In the genomic region with DNA sequence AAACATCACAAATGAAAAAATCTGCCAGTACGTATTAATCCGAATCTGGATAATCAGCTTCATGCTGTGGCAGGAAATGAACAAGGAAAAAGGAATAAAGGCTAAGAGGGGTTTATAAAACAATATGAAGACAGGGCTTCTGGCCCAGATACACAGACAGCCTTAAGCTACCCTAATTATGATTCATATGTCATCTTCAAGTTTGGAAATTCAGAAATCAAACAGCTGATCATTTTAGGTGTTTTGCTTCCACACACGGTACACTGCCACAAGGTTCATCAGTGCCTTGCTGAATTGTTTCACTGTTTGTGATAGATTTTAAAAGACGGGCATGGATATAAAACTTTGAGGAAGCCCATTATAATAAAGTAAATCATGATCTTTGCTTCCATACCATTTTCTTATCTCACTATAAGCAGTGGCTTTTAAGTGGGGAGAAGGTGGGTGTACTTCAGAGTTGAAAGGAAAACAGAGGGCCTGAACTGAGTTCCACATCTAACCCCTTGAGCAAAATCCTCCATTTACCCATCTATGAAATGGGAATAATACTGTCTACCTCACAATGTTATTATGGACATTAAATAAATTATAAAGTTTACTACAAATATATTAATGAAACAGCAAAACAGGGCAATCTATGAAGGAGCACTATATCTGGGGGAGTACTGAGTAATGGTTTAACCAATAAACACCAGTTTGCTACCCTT, we compare ENCODE assay signal across 24 cellular contexts. TPM values are rescaled to one million over a fixed set of nuclear protein-coding genes. Genes with fewer than 3 reads are reported as not detected.
A peak's percentile ranks its signal among the peaks of the same experiment; 100 is the strongest.
DNase-seq lines count a peak whose midpoint lies in the region; ATAC-seq, FAIRE-seq and TF ChIP-seq lines count a peak whose summit lies in the region.
"Had no signal": no experiment of that assay in that cellular context is flagged by ENCODE, and none has a peak within 500 bp of the region (broad histone marks: within the 10 kb centered on the region; RNA-seq: fewer than 3 reads in every experiment).

No MANE protein-coding gene starts in this region.

- TF ChIP-seq EP300 in A549 (IDR thresholded peaks at IDR 0.05): no peak

- ATAC-seq in A549: no peak
- no peak for ATAC-seq in effector memory CD8-positive, alpha-beta T cell (replicated peaks)
- ATAC-seq: foreskin keratinocyte had no signal

- peak overlapping the region; percentile 56 for H3K4me3 Mint-ChIP-seq in T-helper 1 cell treated with Interleukin-12 subunit alpha and Interleukin-12 subunit beta and Interleukin-4 antibody, amounts not matched to agents 30 μg/mL and 1 μg/mL, for 36 hours
- H3K4me3 Mint-ChIP-seq in activated CD4-positive, alpha-beta memory T cell treated with anti-CD3 and anti-CD28 coated beads for 36 hours: peak overlapping the region; percentile 72
- H3K4me3 Mint-ChIP-seq in effector memory CD8-positive, alpha-beta T cell: no peak overlapping the region
- H3K4me3 Mint-ChIP-seq in endodermal cell: no peak overlapping the region
- H3K4me3 Mint-ChIP-seq: H9 had no signal

- no peak overlapping the region for H3K4me3 ChIP-seq in A549
- no peak overlapping the region for H3K4me3 ChIP-seq in endodermal cell (ENCODE audit: low read length)
- H3K4me3 ChIP-seq: lung, smooth muscle cell had no signal

- CTCF ChIA-PET in A549 (lab: Yijun Ruan, JAX): interaction anchor here (0.9 to 1.4 kb wide), 2 partner anchors 282 to 364 kb away, joined by 3 to 6 read pairs; no protein-coding TSS in a partner anchor
- CTCF ChIA-PET in activated CD4-positive, alpha-beta memory T cell treated with anti-CD3 and anti-CD28 coated beads for 36 hours (lab: Charles Lee): interaction anchor here (0.9 to 2.0 kb wide), 5 partner anchors 11 to 275 kb away, joined by 3 to 11 read pairs (median 4); no protein-coding TSS in a partner anchor

- POLR2A ChIA-PET in A549 (lab: Yijun Ruan, JAX): interaction anchor here (1.5 kb wide), 1 partner anchor 13 kb away, joined by 3 read pairs; a partner anchor contains a TSS
- POLR2A ChIA-PET in activated CD4-positive, alpha-beta memory T cell treated with anti-CD3 and anti-CD28 coated beads for 36 hours (lab: Charles Lee): interaction anchor here (1.3 to 3.5 kb wide), 4 partner anchors 10 to 34 kb away, joined by 3 to 28 read pairs (median 8); a partner anchor contains a TSS

- H3K9me3 ChIP-seq in A549 (no peaks in the 10 kb centered on the region), endodermal cell (ENCODE audit: control insufficient read depth, low read length) (no peaks in the 10 kb centered on the region)

- H3K9me3 Mint-ChIP-seq in T-helper 1 cell treated with Interleukin-12 subunit alpha and Interleukin-12 subunit beta and Interleukin-4 antibody, amounts not matched to agents 30 μg/mL and 1 μg/mL, for 36 hours: no peaks in the 10 kb centered on the region
- no peaks in the 10 kb centered on the region for H3K9me3 Mint-ChIP-seq in activated CD4-positive, alpha-beta memory T cell treated with anti-CD3 and anti-CD28 coated beads for 36 hours
- H3K9me3 Mint-ChIP-seq in effector memory CD8-positive, alpha-beta T cell: no peaks in the 10 kb centered on the region
- no peaks in the 10 kb centered on the region for H3K9me3 Mint-ChIP-seq in endodermal cell
- H3K9me3 Mint-ChIP-seq: H9 had no signal

- TF ChIP-seq POLR2A in A549 (IDR thresholded peaks at IDR 0.05; ENCODE audit: low read length): no peak

- FAIRE-seq in A549 (lab: Jason Lieb, UNC): peak; percentile 65
- FAIRE-seq: D721Med, keratinocyte, RCC 7860 had no signal

- TF ChIP-seq RAD21 in A549 (conservative IDR thresholded peaks at IDR 0.05 in 1 of 2, IDR thresholded peaks at IDR 0.05 in 1 of 2): no peak

- H3K27ac Mint-ChIP-seq in T-helper 1 cell treated with Interleukin-12 subunit alpha and Interleukin-12 subunit beta and Interleukin-4 antibody, amounts not matched to agents 30 μg/mL and 1 μg/mL, for 36 hours: peak overlapping the region; percentile 82
- peak overlapping the region; percentile 97 for H3K27ac Mint-ChIP-seq in activated CD4-positive, alpha-beta memory T cell treated with anti-CD3 and anti-CD28 coated beads for 36 hours
- H3K27ac Mint-ChIP-seq in effector memory CD8-positive, alpha-beta T cell: peak overlapping the region; percentile 85 to 93
- H3K27ac Mint-ChIP-seq in endodermal cell: no peak overlapping the region

- H3K27me3 Mint-ChIP-seq in T-helper 1 cell treated with Interleukin-12 subunit alpha and Interleukin-12 subunit beta and Interleukin-4 antibody, amounts not matched to agents 30 μg/mL and 1 μg/mL, for 36 hours (ENCODE audit: low read depth): no peaks in the 10 kb centered on the region
- H3K27me3 Mint-ChIP-seq in activated CD4-positive, alpha-beta memory T cell treated with anti-CD3 and anti-CD28 coated beads for 36 hours: no peaks in the 10 kb centered on the region
- no peaks in the 10 kb centered on the region for H3K27me3 Mint-ChIP-seq in effector memory CD8-positive, alpha-beta T cell
- no peaks in the 10 kb centered on the region for H3K27me3 Mint-ChIP-seq in endodermal cell (ENCODE audit: insufficient read depth)

- no peaks in the 10 kb centered on the region for H3K27me3 ChIP-seq in endodermal cell (ENCODE audit: control insufficient read depth, insufficient read depth, low read length, poor library complexity, severe bottlenecking)
- H3K27me3 ChIP-seq: dorsolateral prefrontal cortex, foreskin keratinocyte had no signal

- H3K36me3 Mint-ChIP-seq in T-helper 1 cell treated with Interleukin-12 subunit alpha and Interleukin-12 subunit beta and Interleukin-4 antibody, amounts not matched to agents 30 μg/mL and 1 μg/mL, for 36 hours (ENCODE audit: low read depth): peaks cover 72% of the 10 kb centered on the region
- H3K36me3 Mint-ChIP-seq in activated CD4-positive, alpha-beta memory T cell treated with anti-CD3 and anti-CD28 coated beads for 36 hours: peaks cover 69% of the 10 kb centered on the region
- H3K36me3 Mint-ChIP-seq in effector memory CD8-positive, alpha-beta T cell (ENCODE audit: insufficient read depth): peaks cover 44% of the 10 kb centered on the region
- peaks cover 74% of the 10 kb centered on the region for H3K36me3 Mint-ChIP-seq in endodermal cell (ENCODE audit: low read depth)

- peaks cover 67% of the 10 kb centered on the region for H3K4me1 Mint-ChIP-seq in T-helper 1 cell treated with Interleukin-12 subunit alpha and Interleukin-12 subunit beta and Interleukin-4 antibody, amounts not matched to agents 30 μg/mL and 1 μg/mL, for 36 hours (ENCODE audit: low read depth)
- peaks cover 76% of the 10 kb centered on the region for H3K4me1 Mint-ChIP-seq in activated CD4-positive, alpha-beta memory T cell treated with anti-CD3 and anti-CD28 coated beads for 36 hours (ENCODE audit: low read depth)
- peaks cover 25 to 49% of the 10 kb centered on the region in 2 donors for H3K4me1 Mint-ChIP-seq in effector memory CD8-positive, alpha-beta T cell (ENCODE audit: low read depth in 2 of 2)
- H3K4me1 Mint-ChIP-seq in endodermal cell: peaks cover 11% of the 10 kb centered on the region

- H3K9ac ChIP-seq in endodermal cell (ENCODE audit: extremely low read depth, low read length, poor library complexity, severe bottlenecking): no peak overlapping the region

- TF ChIP-seq CTCF in A549 (IDR thresholded peaks at IDR 0.05) (no peak), endodermal cell (conservative IDR thresholded peaks at IDR 0.05) (no peak)

- intact Hi-C loops in activated CD4-positive, alpha-beta memory T cell treated with anti-CD3 and anti-CD28 coated beads for 36 hours (cut with micrococcal nuclease): loop anchor here (5.0 to 10.0 kb wide), 2 partner anchors 652 to 691 kb away; a partner anchor contains a TSS

- H3K4me1 ChIP-seq in A549 (no peaks in the 10 kb centered on the region), endodermal cell (ENCODE audit: control insufficient read depth, insufficient read depth, low read length) (peaks cover 5% of the 10 kb centered on the region)
- H3K4me1 ChIP-seq: foreskin keratinocyte had no signal

- H3K4me2 ChIP-seq in A549: no peak overlapping the region
- H3K4me2 ChIP-seq: smooth muscle cell had no signal

- 93% methylated on average over 4 of the region's 4 CpGs for WGBS in A549 (ENCODE audit: missing lambda C conversion rate)
- WGBS in endodermal cell (ENCODE audit: insufficient coverage in 1 of 2, insufficient read length in 1 of 2), 2 experiments: 91 to 100% methylated on average over 2 to 4 of the region's 4 CpGs

- H3K27ac ChIP-seq in A549: no peak overlapping the region
- H3K27ac ChIP-seq in endodermal cell (ENCODE audit: low read depth, low read length): no peak overlapping the region
- H3K27ac ChIP-seq: 22Rv1, foreskin keratinocyte had no signal

- no peak for DNase-seq in T-helper 1 cell
- DNase-seq in A549 (ENCODE audit: low read depth in 1 of 2, low spot score in 1 of 2): no peak
- DNase-seq in activated CD4-positive, alpha-beta memory T cell treated with anti-CD3 and anti-CD28 coated beads for 36 hours: no peak
- DNase-seq in effector memory CD8-positive, alpha-beta T cell: no peak
- DNase-seq in KG1 (lab: John Stamatoyannopoulos, UW): no peak
- no peak for DNase-seq in endodermal cell
- no peak for DNase-seq in superior temporal gyrus (ENCODE audit: extremely low spot score)
- DNase-seq: activated CD4-positive, alpha-beta T cell treated with anti-CD3 and anti-CD28 coated beads for 48 hours; dorsolateral prefrontal cortex; foreskin keratinocyte; H9; hypothalamus; NCI-H1436; NCI-H510A treated with DMSO at 0.1 percent for 48 hours; occipital lobe had no signal

- H3K36me3 ChIP-seq in endodermal cell (ENCODE audit: control insufficient read depth, insufficient read depth, low read length): peaks cover 86% of the 10 kb centered on the region

RNA-seq across cellular contexts. Expression of a gene that starts 15.7 kb away (rescaled TPM):
- polyA plus RNA-seq in A549 (2011; rRNA removed) (25.9 and 26.6 TPM in 2 replicates), A549 (2017; fragmentation: RNase III; extraction: RNeasy Plus Mini Kit Qiagen cat#74134 plus additional on column Dnase treatment) (18.0 to 18.9 TPM (median 18.3 TPM) in 3 replicates)
- polyA plus RNA-seq in A549 (2012; cell fraction: cytosol; rRNA removed): 36.5 and 39.0 TPM in 2 replicates
- 32.4 and 37.8 TPM in 2 replicates for polyA plus RNA-seq in A549 (2012; cell fraction: nucleus; rRNA removed)
- 21.3 and 33.1 TPM in 2 replicates for polyA minus RNA-seq in A549 (2011; rRNA and poly(A)+ RNA removed)
- total RNA-seq in activated CD4-positive, alpha-beta memory T cell treated with anti-CD3 and anti-CD28 coated beads for 36 hours: 10 to 100 TPM; 34.7 to 35.7 TPM
- total RNA-seq in endodermal cell: 10 to 100 TPM; 23.9 to 35.5 TPM
- 28.6 TPM for polyA plus RNA-seq in endodermal cell (2013, experiment 1 of 2)
- polyA plus RNA-seq in endodermal cell (2013, experiment 2 of 2): 27.7 TPM

RNA-seq across cellular contexts. Expression of a gene that starts 31.6 kb away (rescaled TPM):
- polyA plus RNA-seq in A549 (2011; rRNA removed): 0.08 and 0.12 TPM in 2 replicates
- polyA plus RNA-seq in A549 (2012; cell fraction: cytosol; rRNA removed): 0.03 and 0.09 TPM in 2 replicates
- polyA plus RNA-seq in A549 (2012; cell fraction: nucleus; rRNA removed): 0.05 and 0.11 TPM in 2 replicates
- polyA plus RNA-seq in A549 (2017; fragmentation: RNase III; extraction: RNeasy Plus Mini Kit Qiagen cat#74134 plus additional on column Dnase treatment): 0.05 to 0.13 TPM (median 0.08 TPM) in 3 replicates
- 0.08 TPM in 1 of 2 replicates, not detected in the other for polyA minus RNA-seq in A549 (2011; rRNA and poly(A)+ RNA removed)
- 1 to 10 TPM; 4.1 to 4.4 TPM for total RNA-seq in activated CD4-positive, alpha-beta memory T cell treated with anti-CD3 and anti-CD28 coated beads for 36 hours
- 1 to 10 TPM in 1 of 2 donors, not detected in 1; 1.1 TPM for total RNA-seq in endodermal cell
- 0.11 TPM for polyA plus RNA-seq in endodermal cell (2013, experiment 1 of 2)
- not detected for polyA plus RNA-seq in endodermal cell (2013, experiment 2 of 2)
- total RNA-seq: epithelial cell of proximal tubule, H9 had no signal
- polyA plus RNA-seq: BJ, smooth muscle cell had no signal

Comparison
In these comparisons a context has a peak if more than half of its experiments do, and no peak if none do; other contexts are left out.
1. H3K4me3 Mint-ChIP-seq: peak in T-helper 1 cell treated with Interleukin-12 subunit alpha and Interleukin-12 subunit beta and Interleukin-4 antibody, amounts not matched to agents 30 μg/mL and 1 μg/mL, for 36 hours (single experiment) and activated CD4-positive, alpha-beta memory T cell treated with anti-CD3 and anti-CD28 coated beads for 36 hours (single experiment); none in effector memory CD8-positive, alpha-beta T cell (0 of 2) and endodermal cell (single experiment).